Comparison of ENCODE assay signal across 8 cellular contexts in the genomic region with DNA sequence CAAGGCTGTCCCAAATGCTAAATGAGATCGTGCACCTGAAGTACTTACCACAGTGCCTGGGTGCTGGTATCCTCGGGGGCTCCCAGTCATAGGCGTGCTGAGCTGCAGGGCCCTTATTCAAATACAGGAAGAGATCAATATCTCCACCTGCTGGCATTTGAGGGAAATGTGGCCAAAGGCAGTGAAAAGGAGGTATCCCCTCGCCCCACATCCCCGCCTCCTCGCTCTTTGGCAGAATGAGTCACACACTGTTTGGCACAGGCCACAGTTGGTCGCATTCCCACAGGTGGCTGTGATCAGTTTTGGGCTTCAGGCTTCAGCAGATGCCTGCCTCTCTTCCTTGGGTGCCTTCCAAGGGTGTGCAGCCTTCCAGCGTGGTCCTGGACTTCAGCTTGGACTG. TPM values are rescaled to one million over a fixed set of nuclear protein-coding genes. Genes with fewer than 3 reads are reported as not detected.
A peak's percentile ranks its signal among the peaks of the same experiment; 100 is the strongest.
DNase-seq lines count a peak whose midpoint lies in the region; ATAC-seq lines count a peak whose summit lies in the region.

No MANE protein-coding gene starts in this region.

- H3K9me3 ChIP-seq in HAP-1 (no peaks in the 10 kb centered on the region), T-helper 17 cell (ENCODE audit: control insufficient read depth, low read length, poor library complexity, severe bottlenecking) (no peaks in the 10 kb centered on the region)

- DNase-seq in NCI-H2029 (lab: John Stamatoyannopoulos, UW) (peak; percentile 33), NCI-H2029 treated with DMSO at 0.1 percent for 48 hours (lab: John Stamatoyannopoulos, UW) (no peak), HAP-1 (ENCODE audit: low spot score in 2 of 2) (peak; percentile 68 to 80), NCI-H1048 (lab: John Stamatoyannopoulos, UW) (peak; percentile 9), T-helper 17 cell (peak in 1 of 3 donors; percentile 15), astrocyte of the hippocampus (ENCODE audit: low read depth, low spot score) (peak; percentile 86), left lobe of liver (ENCODE audit: low spot score) (peak; percentile 61)
- DNase-seq in stimulated activated CD8-positive, alpha-beta memory T cell treated with anti-CD3 and anti-CD28 coated beads, Interleukin-15, amount 100 ng/mL, for 48 hours (ENCODE audit: low read depth in 2 of 2) = peak; percentile 35 to 43

- no peak overlapping the region for H3K4me3 ChIP-seq in HAP-1

- ATAC-seq in T-helper 17 cell (peak; percentile 75), left lobe of liver (peak; percentile 82)

- H3K4me3 Mint-ChIP-seq in T-helper 17 cell = peak overlapping the region; percentile 25

- H3K27ac Mint-ChIP-seq in T-helper 17 cell = no peak overlapping the region

- no peaks in the 10 kb centered on the region for H3K27me3 ChIP-seq in HAP-1 (ENCODE audit: low read depth)

- no peaks in the 10 kb centered on the region for H3K4me1 ChIP-seq in HAP-1

- no peaks in the 10 kb centered on the region for H3K27me3 Mint-ChIP-seq in T-helper 17 cell

- H3K36me3 ChIP-seq in HAP-1 (replicated peaks) = no peaks in the 10 kb centered on the region

- H3K36me3 Mint-ChIP-seq in T-helper 17 cell (ENCODE audit: low read depth) = no peaks in the 10 kb centered on the region

- H3K4me1 Mint-ChIP-seq in T-helper 17 cell = peaks cover 6% of the 10 kb centered on the region

- in situ Hi-C loops in HAP-1 (cut with MboI; ENCODE audit: low sequenced_read_pairs) = loop anchor here (25.0 kb wide), 1 partner anchor 1411 kb away; no protein-coding TSS in a partner anchor

RNA-seq across cellular contexts. Expression of a gene that starts 28.4 kb away (rescaled TPM):
- 10 to 100 TPM in 1 of 2 donors, 1 to 10 TPM in 1; 2.7 to 40.2 TPM for total RNA-seq in T-helper 17 cell
- 0.96 TPM for total RNA-seq in left lobe of liver
